Comparison of ENCODE assay signal across 7 cellular contexts in genomic region chr19:43595605-43595998, GRCh38. TPM values are rescaled to one million over a fixed set of nuclear protein-coding genes. Genes with fewer than 3 reads are reported as not detected.
A peak's percentile ranks its signal among the peaks of the same experiment; 100 is the strongest.
DNase-seq lines count a peak whose midpoint lies in the region; ATAC-seq lines count a peak whose summit lies in the region.
"Had no signal": no experiment of that assay in that cellular context is flagged by ENCODE, and none has a peak within 500 bp of the region (broad histone marks: within the 10 kb centered on the region; RNA-seq: fewer than 3 reads in every experiment).

No MANE protein-coding gene starts in this region.

- H3K27me3 ChIP-seq in mucosa of stomach (ENCODE audit: control insufficient read depth, insufficient read depth, low read length): no peaks in the 10 kb centered on the region

- H3K9me3 Mint-ChIP-seq in activated CD8-positive, alpha-beta memory T cell treated with anti-CD3 and anti-CD28 coated beads, Interleukin-2, amount 10 ng/mL, durations not matched to agents 7 days and 5 days (ENCODE audit: low read depth): no peaks in the 10 kb centered on the region
- H3K9me3 Mint-ChIP-seq in activated naive CD8-positive, alpha-beta T cell treated with anti-CD3 and anti-CD28 coated beads, Interleukin-2, amount 50 U/mL, for 24 hours: no peaks in the 10 kb centered on the region

- H3K9ac ChIP-seq in mucosa of stomach (ENCODE audit: low read length): peak overlapping the region; percentile 89

- H3K4me3 ChIP-seq in mucosa of stomach (ENCODE audit: low read length): peak overlapping the region; percentile 72

- peaks cover 22% of the 10 kb centered on the region for H3K4me1 ChIP-seq in mucosa of stomach (ENCODE audit: control insufficient read depth, insufficient read depth, low read length)

- no peaks in the 10 kb centered on the region for H3K36me3 ChIP-seq in mucosa of stomach (ENCODE audit: control insufficient read depth, insufficient read depth, low read length)

- CTCF ChIA-PET in activated CD8-positive, alpha-beta memory T cell treated with anti-CD3 and anti-CD28 coated beads, Interleukin-2, amount 10 ng/mL, durations not matched to agents 7 days and 5 days (lab: Charles Lee): interaction anchor here (1.0 to 6.4 kb wide), 20 partner anchors 13 to 214 kb away, joined by 3 to 173 read pairs (median 14); partner anchors contain the start of genes ETHE1, PHLDB3, PINLYP and XRCC1

- no peaks in the 10 kb centered on the region for H3K27me3 Mint-ChIP-seq in activated CD8-positive, alpha-beta memory T cell treated with anti-CD3 and anti-CD28 coated beads, Interleukin-2, amount 10 ng/mL, durations not matched to agents 7 days and 5 days
- H3K27me3 Mint-ChIP-seq in activated naive CD8-positive, alpha-beta T cell treated with anti-CD3 and anti-CD28 coated beads, Interleukin-2, amount 50 U/mL, for 24 hours: peaks cover 2% of the 10 kb centered on the region

- peaks cover 6% of the 10 kb centered on the region for H3K36me3 Mint-ChIP-seq in activated CD8-positive, alpha-beta memory T cell treated with anti-CD3 and anti-CD28 coated beads, Interleukin-2, amount 10 ng/mL, durations not matched to agents 7 days and 5 days
- peaks cover 32% of the 10 kb centered on the region for H3K36me3 Mint-ChIP-seq in activated naive CD8-positive, alpha-beta T cell treated with anti-CD3 and anti-CD28 coated beads, Interleukin-2, amount 50 U/mL, for 24 hours (ENCODE audit: low read depth)

- no peaks in the 10 kb centered on the region for H3K9me3 ChIP-seq in mucosa of stomach (ENCODE audit: control insufficient read depth, low read length)

- peaks cover 29% of the 10 kb centered on the region for H3K4me1 Mint-ChIP-seq in activated CD8-positive, alpha-beta memory T cell treated with anti-CD3 and anti-CD28 coated beads, Interleukin-2, amount 10 ng/mL, durations not matched to agents 7 days and 5 days
- H3K4me1 Mint-ChIP-seq in activated naive CD8-positive, alpha-beta T cell treated with anti-CD3 and anti-CD28 coated beads, Interleukin-2, amount 50 U/mL, for 24 hours: peaks cover 38% of the 10 kb centered on the region

- DNase-seq in activated CD8-positive, alpha-beta memory T cell treated with anti-CD3 and anti-CD28 coated beads, Interleukin-2, amount 10 ng/mL, durations not matched to agents 7 days and 5 days: no peak
- DNase-seq in activated CD8-positive, alpha-beta memory T cell treated with anti-CD3 and anti-CD28 coated beads for 24 hours: no peak
- no peak for DNase-seq in activated naive CD8-positive, alpha-beta T cell treated with anti-CD3 and anti-CD28 coated beads, Interleukin-2, amount 50 U/mL, for 24 hours
- DNase-seq in ACHN: no peak

- peak overlapping the region; percentile 94 for H3K4me3 Mint-ChIP-seq in activated CD8-positive, alpha-beta memory T cell treated with anti-CD3 and anti-CD28 coated beads, Interleukin-2, amount 10 ng/mL, durations not matched to agents 7 days and 5 days
- H3K4me3 Mint-ChIP-seq in activated naive CD8-positive, alpha-beta T cell treated with anti-CD3 and anti-CD28 coated beads, Interleukin-2, amount 50 U/mL, for 24 hours: peak overlapping the region; percentile 91

- in situ Hi-C loops in ACHN (cut with HindIII; ENCODE audit: low pct_ligation_motif_present, low pct_unique_long_range_greater_than_20kb, low sequenced_read_pairs): no loop called here

- H3K27ac Mint-ChIP-seq in activated CD8-positive, alpha-beta memory T cell treated with anti-CD3 and anti-CD28 coated beads, Interleukin-2, amount 10 ng/mL, durations not matched to agents 7 days and 5 days: peak overlapping the region; percentile 90
- H3K27ac Mint-ChIP-seq in activated naive CD8-positive, alpha-beta T cell treated with anti-CD3 and anti-CD28 coated beads, Interleukin-2, amount 50 U/mL, for 24 hours: peak overlapping the region; percentile 99

- ATAC-seq in activated CD8-positive, alpha-beta memory T cell treated with anti-CD3 and anti-CD28 coated beads, Interleukin-2, amount 10 ng/mL, durations not matched to agents 7 days and 5 days: peak; percentile 20
- ATAC-seq in activated naive CD8-positive, alpha-beta T cell treated with anti-CD3 and anti-CD28 coated beads, Interleukin-2, amount 50 U/mL, for 24 hours: no peak
- ATAC-seq in GM21381 (IDR thresholded peaks at IDR 0.05; ENCODE audit: unreplicated experiment): no peak

RNA-seq across cellular contexts. Expression of gene IRGQ, which starts 0.3 kb away (rescaled TPM):
- 10 to 100 TPM; 12.9 to 23.0 TPM for total RNA-seq in activated CD8-positive, alpha-beta memory T cell treated with anti-CD3 and anti-CD28 coated beads, Interleukin-2, amount 10 ng/mL, durations not matched to agents 7 days and 5 days

RNA-seq across cellular contexts. Expression of gene ZNF576, which starts 0.8 kb away (rescaled TPM):
- total RNA-seq in activated CD8-positive, alpha-beta memory T cell treated with anti-CD3 and anti-CD28 coated beads, Interleukin-2, amount 10 ng/mL, durations not matched to agents 7 days and 5 days: 10 to 100 TPM; 18.6 to 21.3 TPM

RNA-seq across cellular contexts. Expression of gene SRRM5, which starts 16.3 kb away (rescaled TPM):
- total RNA-seq in activated CD8-positive, alpha-beta memory T cell treated with anti-CD3 and anti-CD28 coated beads, Interleukin-2, amount 10 ng/mL, durations not matched to agents 7 days and 5 days: under 1 TPM; 0.37 to 0.79 TPM
- total RNA-seq: pulmonary artery endothelial cell had no signal

RNA-seq across cellular contexts. Expression of gene PINLYP, which starts 20.0 kb away (rescaled TPM):
- total RNA-seq in activated CD8-positive, alpha-beta memory T cell treated with anti-CD3 and anti-CD28 coated beads, Interleukin-2, amount 10 ng/mL, durations not matched to agents 7 days and 5 days: 10 to 100 TPM; 16.8 to 19.7 TPM

RNA-seq across cellular contexts. Expression of gene XRCC1, which starts 20.3 kb away (rescaled TPM):
- total RNA-seq in activated CD8-positive, alpha-beta memory T cell treated with anti-CD3 and anti-CD28 coated beads, Interleukin-2, amount 10 ng/mL, durations not matched to agents 7 days and 5 days: 10 to 100 TPM; 47.7 to 50.6 TPM
